In genomic region chr9:93576296-93577044, GRCh38 we compare ENCODE assay signal across 8 cellular contexts. TPM values are rescaled to one million over a fixed set of nuclear protein-coding genes. Genes with fewer than 3 reads are reported as not detected.
DNase-seq lines count a peak whose midpoint lies in the region; ATAC-seq, FAIRE-seq and TF ChIP-seq lines count a peak whose summit lies in the region.

Gene PHF2 (plus strand): TSS chr9:93576584. CDS start chr9:93576774, 190 bp downstream.

- H3K27ac Mint-ChIP-seq in immature natural killer cell: peak within 1 kb of the TSS; percentile 75 to 95 (median 88)

- POLR2A ChIA-PET in HEK293 (lab: Yijun Ruan, JAX) (interaction anchor here (0.6 to 1.4 kb wide), 2 partner anchors 10 kb away, joined by 3 to 13 read pairs; no protein-coding TSS in a partner anchor), RWPE1 (lab: Yijun Ruan, JAX; ENCODE audit: low non-redundant PET) (interaction anchor here (0.6 to 1.3 kb wide), 2 partner anchors 9 to 80 kb away, joined by 3 read pairs; no protein-coding TSS in a partner anchor)

- no peak for FAIRE-seq in small intestine (lab: Jason Lieb, UNC)
- FAIRE-seq in D721Med (lab: Jason Lieb, UNC): no peak

- peak within 1 kb of the TSS; percentile 69 for H3K27ac ChIP-seq in HEK293 (ENCODE audit: extremely low read depth, low read depth, low read length)
- peak within 1 kb of the TSS; percentile 80 for H3K27ac ChIP-seq in RWPE1
- H3K27ac ChIP-seq in body of pancreas: peak within 1 kb of the TSS; percentile 85 to 94 (median 86)
- H3K27ac ChIP-seq in small intestine (ENCODE audit: low read depth in 1 of 2, low read length in 1 of 2): peak within 1 kb of the TSS; percentile 78 to 91

- CTCF ChIA-PET in HEK293 (lab: Yijun Ruan, JAX): no interaction called here
- CTCF ChIA-PET in RWPE1 (lab: Yijun Ruan, JAX): no interaction called here

- DNase-seq in ELR (ENCODE audit: low read depth) (peak; percentile 36), RWPE1 (ENCODE audit: low spot score) (peak; percentile 59), body of pancreas (peak in 2 of 4 donors; percentile 41 to 44), immature natural killer cell (peak; percentile 23 to 38 (median 37)), small intestine (no peak), NCI-H446 treated with DMSO at 0.1 percent for 48 hours (lab: John Stamatoyannopoulos, UW) (no peak), D721Med (ENCODE audit: insufficient read length, low spot score) (no peak)

- peak; percentile 60 for ATAC-seq in body of pancreas

- peak within 1 kb of the TSS; percentile 87 to 92 (median 90) for H3K4me3 Mint-ChIP-seq in immature natural killer cell

- H3K4me1 Mint-ChIP-seq in immature natural killer cell: peaks cover 34 to 37% of the 10 kb centered on the region in 2 donors

- intact Hi-C loops in body of pancreas (cut with DNase I): no loop called here

- TF ChIP-seq POLR2A in body of pancreas (IDR thresholded peaks at IDR 0.05): no peak

- H3K36me3 ChIP-seq in HEK293 (ENCODE audit: control insufficient read depth in 2 of 2, insufficient read depth in 1 of 2, low read length in 2 of 2) (no peaks in the 10 kb centered on the region), body of pancreas (replicated peaks in 1 of 2; ENCODE audit: insufficient read depth in 1 of 2, low read depth in 2 of 2) (no peaks in the 10 kb centered on the region), small intestine (ENCODE audit: control insufficient read depth in 2 of 2, insufficient read depth in 2 of 2, low read length in 2 of 2) (no peaks in the 10 kb centered on the region)

- no peaks in the 10 kb centered on the region for H3K9me3 Mint-ChIP-seq in immature natural killer cell

- no peaks in the 10 kb centered on the region for H3K27me3 ChIP-seq in body of pancreas
- no peaks in the 10 kb centered on the region for H3K27me3 ChIP-seq in small intestine (ENCODE audit: control insufficient read depth in 2 of 2, insufficient read depth in 2 of 2, low read length in 2 of 2)

- 0% methylated on average over 58 of the region's 134 CpGs; no CpG with 5 or more reads in 1 of the 2 donors for WGBS in body of pancreas, 2 donors
- 1 to 3% (median 1%) methylated on average over 20 to 134 of the region's 134 CpGs for WGBS in small intestine, 3 donors

- H3K4me1 ChIP-seq in HEK293 (ENCODE audit: control insufficient read depth, insufficient read depth, low read length) (peaks cover 4% of the 10 kb centered on the region; the same call in 1 of the 2 replicates), body of pancreas (peaks cover 49% of the 10 kb centered on the region), small intestine (ENCODE audit: control insufficient read depth in 2 of 2, insufficient read depth in 1 of 2, low read depth in 1 of 2, low read length in 1 of 2) (peaks cover 3 to 9% of the 10 kb centered on the region in 2 donors)

- no peaks in the 10 kb centered on the region for H3K36me3 Mint-ChIP-seq in immature natural killer cell

- TF ChIP-seq CTCF in HEK293 (tag by site-specific recombination; IDR thresholded peaks at IDR 0.05) (no peak), RWPE1 (conservative IDR thresholded peaks at IDR 0.05; ENCODE audit: low read depth) (no peak), body of pancreas (IDR thresholded peaks at IDR 0.05) (no peak), D721Med (IDR thresholded peaks at IDR 0.05; ENCODE audit: insufficient read depth, missing control alignments) (no peak)

- H3K27me3 Mint-ChIP-seq in immature natural killer cell (ENCODE audit: low read depth in 3 of 3): peaks cover 0 to 1% (median 0%) of the 10 kb centered on the region in 3 donors

- peak within 1 kb of the TSS; percentile 71 for H3K4me3 ChIP-seq in HEK293 (ENCODE audit: low read depth, low read length)
- peak within 1 kb of the TSS; percentile 51 to 83 for H3K4me3 ChIP-seq in body of pancreas
- peak within 1 kb of the TSS; percentile 77 to 92 for H3K4me3 ChIP-seq in small intestine (ENCODE audit: low read depth in 1 of 2, low read length in 2 of 2)

- no peaks in the 10 kb centered on the region for H3K9me3 ChIP-seq in HEK293 (ENCODE audit: control insufficient read depth, insufficient read depth, low read depth, low read length)
- no peaks in the 10 kb centered on the region for H3K9me3 ChIP-seq in body of pancreas
- H3K9me3 ChIP-seq in small intestine (ENCODE audit: control insufficient read depth, low read depth): no peaks in the 10 kb centered on the region

TF ChIP-seq in HEK293, 187 proteins besides CTCF, POLR2A, EP300 and RAD21:
- TF ChIP-seq ZNF184 (tag by site-specific recombination; IDR thresholded peaks at IDR 0.05) (no peak), ZBTB17 (tag by site-specific recombination; IDR thresholded peaks at IDR 0.05) (no peak)

RNA-seq across cellular contexts. Expression of gene PHF2, which starts in this region (rescaled TPM):
- total RNA-seq in body of pancreas: 10 to 100 TPM; 15.0 to 19.8 TPM
- polyA plus RNA-seq in immature natural killer cell (1 to 10 TPM in 1 of 3 donors, under 1 TPM in 2; 0.58 to 2.1 (median 0.80) TPM), small intestine (10 to 100 TPM in 2 of 3 donors, 1 to 10 TPM in 1; 8.6 to 14.9 (median 10.7) TPM)

Comparison
In these comparisons a context has a peak if more than half of its experiments do, and no peak if none do; other contexts are left out.
1. DNase-seq: peak in ELR (single experiment), RWPE1 (single experiment) and immature natural killer cell (3 of 3); none in small intestine (single experiment), NCI-H446 treated with DMSO at 0.1 percent for 48 hours (single experiment) and D721Med (single experiment).
2. Peak in every context shown above with its lines, with median percentiles within 50 percentile points of each other: H3K27ac ChIP-seq and H3K4me3 ChIP-seq.